ENCODE assay signal across 10 cellular contexts in genomic region chr10:124700293-124701037, GRCh38. TPM values are rescaled to one million over a fixed set of nuclear protein-coding genes. Genes with fewer than 3 reads are reported as not detected.
DNase-seq lines count a peak whose midpoint lies in the region; ATAC-seq, FAIRE-seq and TF ChIP-seq lines count a peak whose summit lies in the region.
"Had no signal": no experiment of that assay in that cellular context is flagged by ENCODE, and none has a peak within 500 bp of the region (broad histone marks: within the 10 kb centered on the region; RNA-seq: fewer than 3 reads in every experiment).

No MANE protein-coding gene starts in this region.

- H3K27me3 Mint-ChIP-seq in glutamatergic neuron (ENCODE audit: unreplicated experiment) = peaks cover 2% of the 10 kb centered on the region

- no peaks in the 10 kb centered on the region for H3K27me3 ChIP-seq in spleen (replicated peaks in 1 of 7)

- 52 to 76% (median 59%) methylated on average over 26 of the region's 26 CpGs for WGBS in spleen, 5 donors

- H3K9me3 Mint-ChIP-seq in glutamatergic neuron (ENCODE audit: unreplicated experiment) = peaks cover 11% of the 10 kb centered on the region

- intact Hi-C loops in spleen (cut with DNase I; ENCODE audit: low total_unique reads) = no loop called here

- H3K4me1 Mint-ChIP-seq in glutamatergic neuron (ENCODE audit: low read depth, unreplicated experiment) = peaks cover 43% of the 10 kb centered on the region

- H3K4me3 ChIP-seq in spleen = peak overlapping the region in 1 of 8 donors; percentile 2

- H3K27ac ChIP-seq in RWPE1 (peak overlapping the region; percentile 21), spleen (peak overlapping the region; percentile 74 to 95 (median 88))

- peak overlapping the region; percentile 70 for H3K27ac Mint-ChIP-seq in glutamatergic neuron (ENCODE audit: unreplicated experiment)

- no peaks in the 10 kb centered on the region for H3K9me3 ChIP-seq in spleen

- ATAC-seq in HG03175 (IDR thresholded peaks at IDR 0.05; ENCODE audit: unreplicated experiment) (no peak), GM21367 (IDR thresholded peaks at IDR 0.05; ENCODE audit: unreplicated experiment) (no peak)
- ATAC-seq: activated CD4-positive, CD25-positive, alpha-beta regulatory T cell treated with anti-CD3 and anti-CD28 coated beads, Interleukin-2, amount 50 U/mL, for 24 hours had no signal

- no peak for DNase-seq in GM19239 (ENCODE audit: insufficient read length, low spot score)
- no peak for DNase-seq in RWPE1 (ENCODE audit: low spot score)
- no peak for DNase-seq in glutamatergic neuron
- DNase-seq in spleen = peak; percentile 78
- DNase-seq in GM20000 (ENCODE audit: low spot score) = no peak
- DNase-seq: H7, NCI-H226 had no signal

- peaks cover 0 to 63% (median 5%) of the 10 kb centered on the region in 6 donors for H3K36me3 ChIP-seq in spleen

- POLR2A ChIA-PET in RWPE1 (lab: Yijun Ruan, JAX; ENCODE audit: low non-redundant PET) = no interaction called here

- H3K4me3 Mint-ChIP-seq in glutamatergic neuron (ENCODE audit: unreplicated experiment) = no peak overlapping the region

- TF ChIP-seq POLR2A in spleen (IDR thresholded peaks at IDR 0.05) = no peak

- FAIRE-seq in GM19239 (lab: Jason Lieb, UNC) = peak; percentile 53

- peaks cover 84 to 100% (median 100%) of the 10 kb centered on the region in 6 donors for H3K4me1 ChIP-seq in spleen

- H3K36me3 Mint-ChIP-seq in glutamatergic neuron (ENCODE audit: unreplicated experiment) = no peaks in the 10 kb centered on the region

- CTCF ChIA-PET in RWPE1 (lab: Yijun Ruan, JAX) = interaction anchor here (0.6 kb wide), 2 partner anchors 127 to 156 kb away, joined by 3 to 8 read pairs; no protein-coding TSS in a partner anchor

- TF ChIP-seq CTCF in RWPE1 (conservative IDR thresholded peaks at IDR 0.05; ENCODE audit: low read depth) (no peak), glutamatergic neuron (IDR thresholded peaks at IDR 0.05; ENCODE audit: partially characterized antibody, unreplicated experiment) (no peak), spleen (IDR thresholded peaks at IDR 0.05 in 8 of 11, conservative IDR thresholded peaks at IDR 0.05 in 3 of 11) (no peak), GM20000 (IDR thresholded peaks at IDR 0.05; ENCODE audit: extremely low read depth, missing control alignments) (no peak)

RNA-seq across cellular contexts. Expression of gene FAM53B, which starts 43.7 kb away (rescaled TPM):
- 30.5 TPM for total RNA-seq in glutamatergic neuron (ENCODE audit: unreplicated experiment)
- total RNA-seq in spleen = 10 to 100 TPM; 43.8 to 94.0 (median 68.9) TPM
- polyA plus RNA-seq in spleen = 10 to 100 TPM; 13.3 to 35.2 (median 20.0) TPM
